In the genomic region with DNA sequence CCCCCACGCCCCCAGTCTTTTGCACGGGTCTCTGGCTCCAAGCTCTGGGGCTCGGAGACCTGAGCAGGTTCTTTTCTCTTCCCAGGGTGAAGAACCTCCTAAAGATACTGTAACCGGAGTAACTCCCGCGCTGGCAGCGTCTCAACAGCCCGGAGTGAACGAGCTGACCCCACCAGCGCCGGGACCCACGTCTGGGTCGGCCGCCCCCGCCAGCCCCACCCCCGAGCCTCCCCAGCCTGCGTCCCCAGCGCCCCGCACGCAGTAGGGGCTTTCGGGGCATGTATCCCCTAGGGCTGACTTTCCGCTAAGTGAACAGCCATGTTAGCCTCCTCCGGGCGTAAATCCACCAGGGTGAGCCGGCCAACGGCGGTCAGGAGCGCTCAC, we compare ENCODE assay signal across 17 cellular contexts. TPM values are rescaled to one million over a fixed set of nuclear protein-coding genes. Genes with fewer than 3 reads are reported as not detected.
A peak's percentile ranks its signal among the peaks of the same experiment; 100 is the strongest.
DNase-seq lines count a peak whose midpoint lies in the region; ATAC-seq and TF ChIP-seq lines count a peak whose summit lies in the region.
"Had no signal": no experiment of that assay in that cellular context is flagged by ENCODE, and none has a peak within 500 bp of the region (broad histone marks: within the 10 kb centered on the region; RNA-seq: fewer than 3 reads in every experiment).

No MANE protein-coding gene starts in this region.

- no peak overlapping the region for H4K12ac ChIP-seq in trophoblast cell (ENCODE audit: low read depth, low read length)

- no peaks in the 10 kb centered on the region for H3K36me3 Mint-ChIP-seq in activated CD4-positive, alpha-beta T cell treated with anti-CD3 and anti-CD28 coated beads, Interleukin-2, amount 10 ng/mL, durations not matched to agents 7 days and 5 days (ENCODE audit: low read depth)
- H3K36me3 Mint-ChIP-seq: activated CD4-positive, alpha-beta memory T cell treated with anti-CD3 and anti-CD28 coated beads for 36 hours had no signal

- H3K4me1 ChIP-seq in hepatocyte (ENCODE audit: insufficient read depth) (peaks cover 7% of the 10 kb centered on the region), trophoblast cell (ENCODE audit: control insufficient read depth in 1 of 2, insufficient read depth in 2 of 2, low read length in 2 of 2) (peaks cover 0 to 5% of the 10 kb centered on the region in 2 experiments)
- H3K4me1 ChIP-seq: colonic mucosa had no signal

- POLR2A ChIA-PET in activated CD4-positive, alpha-beta T cell treated with anti-CD3 and anti-CD28 coated beads, Interleukin-2, amount 10 ng/mL, durations not matched to agents 7 days and 5 days (lab: Charles Lee): no interaction called here

- no peaks in the 10 kb centered on the region for H3K4me1 Mint-ChIP-seq in activated CD4-positive, alpha-beta T cell treated with anti-CD3 and anti-CD28 coated beads, Interleukin-2, amount 10 ng/mL, durations not matched to agents 7 days and 5 days
- H3K4me1 Mint-ChIP-seq: neural crest cell had no signal

- no peak overlapping the region for H4K8ac ChIP-seq in trophoblast cell (ENCODE audit: low read depth, low read length)

- H3K36me3 ChIP-seq in hepatocyte (replicated peaks; ENCODE audit: insufficient read depth, low read depth): no peaks in the 10 kb centered on the region
- no peaks in the 10 kb centered on the region for H3K36me3 ChIP-seq in trophoblast cell (ENCODE audit: control insufficient read depth in 1 of 2, insufficient read depth in 2 of 2, low read length in 2 of 2)
- H3K36me3 ChIP-seq: colonic mucosa, uterus had no signal

- H3K4me3 Mint-ChIP-seq in activated CD4-positive, alpha-beta T cell treated with anti-CD3 and anti-CD28 coated beads, Interleukin-2, amount 10 ng/mL, durations not matched to agents 7 days and 5 days: no peak overlapping the region
- H3K4me3 Mint-ChIP-seq: activated CD4-positive, alpha-beta memory T cell treated with anti-CD3 and anti-CD28 coated beads for 36 hours had no signal

- 0% methylated on average over 12 of the region's 28 CpGs for WGBS in hepatocyte (ENCODE audit: low lambda C conversion rate, missing lambda C conversion rate)
- no CpG with 5 or more reads among the region's 28 CpGs for WGBS in trophoblast cell (ENCODE audit: extremely low coverage, insufficient coverage, insufficient read length)

- H3K9me3 Mint-ChIP-seq in activated CD4-positive, alpha-beta T cell treated with anti-CD3 and anti-CD28 coated beads, Interleukin-2, amount 10 ng/mL, durations not matched to agents 7 days and 5 days: no peaks in the 10 kb centered on the region
- H3K9me3 Mint-ChIP-seq: activated CD4-positive, alpha-beta memory T cell treated with anti-CD3 and anti-CD28 coated beads for 36 hours; neural crest cell had no signal

- H3K18ac ChIP-seq in trophoblast cell (ENCODE audit: low read length): no peak overlapping the region

- no peak overlapping the region for H2BK120ac ChIP-seq in trophoblast cell (ENCODE audit: insufficient read depth, low read length, poor library complexity)

- TF ChIP-seq CTCF in GM13976 (IDR thresholded peaks at IDR 0.05; ENCODE audit: borderline replicate concordance, control extremely low read depth, extremely low read depth, insufficient read depth, missing control alignments): no peak
- no peak for TF ChIP-seq CTCF in hepatocyte (IDR thresholded peaks at IDR 0.05; ENCODE audit: poor library complexity)
- no peak for TF ChIP-seq CTCF in omental fat pad (IDR thresholded peaks at IDR 0.05)

- H3K27me3 ChIP-seq in hepatocyte (peaks cover 59% of the 10 kb centered on the region), trophoblast cell (ENCODE audit: insufficient read depth, low read length) (peaks cover 28% of the 10 kb centered on the region)
- H3K27me3 ChIP-seq: uterus had no signal

- H3K27me3 Mint-ChIP-seq in activated CD4-positive, alpha-beta T cell treated with anti-CD3 and anti-CD28 coated beads, Interleukin-2, amount 10 ng/mL, durations not matched to agents 7 days and 5 days: peaks cover 28% of the 10 kb centered on the region

- H4K91ac ChIP-seq in trophoblast cell (ENCODE audit: low read depth, low read length): no peak overlapping the region

- H3K27ac ChIP-seq in hepatocyte (no peak overlapping the region), trophoblast cell (ENCODE audit: low read depth, low read length) (no peak overlapping the region)
- H3K27ac ChIP-seq: colonic mucosa, uterus had no signal

- in situ Hi-C loops in GM13976 (cut with MboI; ENCODE audit: low sequenced_read_pairs, unreplicated experiment): loop anchor here (25.0 kb wide), 1 partner anchor 378 kb away; the partner anchor contains the start of gene CCDC198

- DNase-seq in GM13976 (ENCODE audit: low spot score) (peak; percentile 26), NCI-H748 treated with DMSO at 0.1 percent for 48 hours (lab: John Stamatoyannopoulos, UW) (peak; percentile 22), hepatocyte (ENCODE audit: low spot score) (no peak), trophoblast cell (no peak), UCSD-AML1 (lab: John Stamatoyannopoulos, UW; ENCODE audit: unreplicated experiment) (no peak), NOMO-1 treated with dmso at 0.1 percent for 144 hours (lab: John Stamatoyannopoulos, UW; ENCODE audit: unreplicated experiment) (no peak), omental fat pad (ENCODE audit: low spot score) (no peak)
- DNase-seq in activated CD4-positive, alpha-beta T cell treated with anti-CD3 and anti-CD28 coated beads, Interleukin-2, amount 10 ng/mL, durations not matched to agents 7 days and 5 days: no peak
- DNase-seq: activated CD4-positive, alpha-beta memory T cell treated with anti-CD3 and anti-CD28 coated beads for 36 hours; colonic mucosa; DMS 273 treated with DMSO at 0.1 percent for 48 hours; HCEC 1CT; uterus had no signal

- H2AK5ac ChIP-seq in trophoblast cell (ENCODE audit: low read length): no peak overlapping the region

- H2AFZ ChIP-seq in hepatocyte: no peak overlapping the region
- H2AFZ ChIP-seq in trophoblast cell (ENCODE audit: insufficient read depth, low read length, poor library complexity): no peak overlapping the region

- no peak overlapping the region for H3K27ac Mint-ChIP-seq in activated CD4-positive, alpha-beta T cell treated with anti-CD3 and anti-CD28 coated beads, Interleukin-2, amount 10 ng/mL, durations not matched to agents 7 days and 5 days
- H3K27ac Mint-ChIP-seq: activated CD4-positive, alpha-beta memory T cell treated with anti-CD3 and anti-CD28 coated beads for 36 hours had no signal

- H3K4me2 ChIP-seq in hepatocyte: peak overlapping the region; percentile 98
- H3K4me2 ChIP-seq in trophoblast cell (ENCODE audit: low read length): peak overlapping the region; percentile 66

- H3K9ac ChIP-seq in trophoblast cell (ENCODE audit: low read length): no peak overlapping the region

- no peak overlapping the region for H2BK5ac ChIP-seq in trophoblast cell (ENCODE audit: low read depth, low read length, poor library complexity)

- no peak overlapping the region for H3K4me3 ChIP-seq in hepatocyte
- no peak overlapping the region for H3K4me3 ChIP-seq in trophoblast cell (ENCODE audit: low read depth, low read length)
- H3K4me3 ChIP-seq: colonic mucosa, uterus had no signal

- H3K9me2 ChIP-seq in hepatocyte (replicated peaks; ENCODE audit: insufficient read depth): no peaks in the 10 kb centered on the region

- H3K4ac ChIP-seq in trophoblast cell (ENCODE audit: low read depth, low read length): no peak overlapping the region

- H3K9me3 ChIP-seq in hepatocyte (ENCODE audit: low read depth): no peaks in the 10 kb centered on the region
- H3K9me3 ChIP-seq in trophoblast cell (ENCODE audit: insufficient read depth, low read depth, low read length): no peaks in the 10 kb centered on the region
- H3K9me3 ChIP-seq: colonic mucosa, uterus had no signal

- CTCF ChIA-PET in activated CD4-positive, alpha-beta T cell treated with anti-CD3 and anti-CD28 coated beads, Interleukin-2, amount 10 ng/mL, durations not matched to agents 7 days and 5 days (lab: Charles Lee): no interaction called here

- no peaks in the 10 kb centered on the region for H3K79me1 ChIP-seq in trophoblast cell (ENCODE audit: low read length)

- no peak overlapping the region for H3K14ac ChIP-seq in trophoblast cell (ENCODE audit: low read length)

- H3K79me2 ChIP-seq in hepatocyte (no peaks in the 10 kb centered on the region), trophoblast cell (ENCODE audit: control insufficient read depth, insufficient read depth, low read length, poor library complexity) (no peaks in the 10 kb centered on the region)

- ATAC-seq in omental fat pad (ENCODE audit: low FRiP score): no peak

- H2BK12ac ChIP-seq in trophoblast cell (ENCODE audit: low read length): no peak overlapping the region

- H4K20me1 ChIP-seq in hepatocyte (ENCODE audit: insufficient read depth, poor library complexity, severe bottlenecking): no peaks in the 10 kb centered on the region

- H3K23ac ChIP-seq in trophoblast cell (ENCODE audit: low read length): no peak overlapping the region

RNA-seq across cellular contexts. Expression of gene SLC35F4, which starts 0.8 kb away (rescaled TPM):
- total RNA-seq in hepatocyte (0.07 and 0.28 TPM in 2 replicates), omental fat pad (not detected)
- polyA plus RNA-seq in hepatocyte: not detected in 2 replicates
- polyA plus RNA-seq in trophoblast cell (2013): not detected in 2 replicates
- not detected for total RNA-seq in activated CD4-positive, alpha-beta T cell treated with anti-CD3 and anti-CD28 coated beads, Interleukin-2, amount 10 ng/mL, durations not matched to agents 7 days and 5 days
- total RNA-seq: activated CD4-positive, alpha-beta memory T cell treated with anti-CD3 and anti-CD28 coated beads for 36 hours; colonic mucosa; fibroblast of lung; lung microvascular endothelial cell; SK-MEL-5 had no signal
- polyA plus RNA-seq: fibroblast of lung had no signal

Comparison
In these comparisons a context has a peak if more than half of its experiments do, and no peak if none do; other contexts are left out.
1. DNase-seq: peak in GM13976 (single experiment) and NCI-H748 treated with DMSO at 0.1 percent for 48 hours (single experiment); none in hepatocyte (single experiment), trophoblast cell (0 of 2), UCSD-AML1 (single experiment), NOMO-1 treated with dmso at 0.1 percent for 144 hours (single experiment), omental fat pad (single experiment) and activated CD4-positive, alpha-beta T cell treated with anti-CD3 and anti-CD28 coated beads, Interleukin-2, amount 10 ng/mL, durations not matched to agents 7 days and 5 days (single experiment).